ENCODE assay signal across 13 cellular contexts in the genomic region with DNA sequence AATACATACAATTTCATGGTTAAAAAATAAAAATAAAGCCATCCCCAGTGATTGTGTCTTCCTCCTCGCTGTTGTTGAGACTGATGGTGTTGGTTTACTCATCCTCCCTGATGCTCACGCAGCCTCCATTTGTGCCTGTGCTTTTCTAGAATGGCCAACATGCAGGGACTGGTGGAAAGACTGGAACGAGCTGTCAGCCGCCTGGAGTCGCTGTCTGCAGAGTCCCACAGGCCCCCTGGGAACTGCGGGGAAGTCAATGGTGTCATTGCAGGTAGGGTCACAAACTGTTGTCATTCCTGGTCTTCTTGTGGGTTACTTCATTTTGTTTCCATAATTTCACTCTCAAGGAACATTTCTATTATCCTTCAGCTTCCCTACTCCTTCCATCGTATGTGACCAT. TPM values are rescaled to one million over a fixed set of nuclear protein-coding genes. Genes with fewer than 3 reads are reported as not detected.
DNase-seq lines count a peak whose midpoint lies in the region; ATAC-seq and TF ChIP-seq lines count a peak whose summit lies in the region.
"Had no signal": no experiment of that assay in that cellular context is flagged by ENCODE, and none has a peak within 500 bp of the region (broad histone marks: within the 10 kb centered on the region; RNA-seq: fewer than 3 reads in every experiment).

No MANE protein-coding gene starts in this region.

- intact Hi-C loops in left ventricle myocardium superior (cut with micrococcal nuclease) = no loop called here

- H3K27me3 ChIP-seq in cardiac muscle cell = no peaks in the 10 kb centered on the region

- TF ChIP-seq CTCF in cardiac muscle cell (IDR thresholded peaks at IDR 0.05; ENCODE audit: low read depth, low read length) (no peak), endothelial cell (IDR thresholded peaks at IDR 0.05; ENCODE audit: unreplicated experiment) (no peak), osteocyte (IDR thresholded peaks at IDR 0.05) (no peak)

- H3K4me3 ChIP-seq in cardiac muscle cell = no peak overlapping the region

- H3K27ac ChIP-seq in cardiac muscle cell = peak overlapping the region; percentile 99
- H3K27ac ChIP-seq: 22Rv1 had no signal

- H3K4me1 ChIP-seq in cardiac muscle cell (ENCODE audit: low read depth) = peaks cover 47% of the 10 kb centered on the region

- H3K4me1 Mint-ChIP-seq in endothelial cell (ENCODE audit: unreplicated experiment) = peaks cover 9% of the 10 kb centered on the region
- H3K4me1 Mint-ChIP-seq in osteocyte (ENCODE audit: unreplicated experiment) = peaks cover 59% of the 10 kb centered on the region
- H3K4me1 Mint-ChIP-seq: CD4-positive, CD25-positive, alpha-beta regulatory T cell had no signal

- no peaks in the 10 kb centered on the region for H3K9me3 Mint-ChIP-seq in endothelial cell (ENCODE audit: unreplicated experiment)
- no peaks in the 10 kb centered on the region for H3K9me3 Mint-ChIP-seq in osteocyte (ENCODE audit: unreplicated experiment)

- H3K27ac Mint-ChIP-seq in endothelial cell (ENCODE audit: unreplicated experiment) (peak overlapping the region; percentile 53), osteocyte (ENCODE audit: unreplicated experiment) (peak overlapping the region; percentile 82)
- H3K27ac Mint-ChIP-seq: CD4-positive, CD25-positive, alpha-beta regulatory T cell had no signal

- H3K36me3 ChIP-seq in cardiac muscle cell = peaks cover 22% of the 10 kb centered on the region

- ATAC-seq in left ventricle myocardium superior (no peak), HG02970 (IDR thresholded peaks at IDR 0.05; ENCODE audit: low FRiP score, unreplicated experiment) (no peak)
- ATAC-seq: HCT116 had no signal

- no peak overlapping the region for H3K4me3 Mint-ChIP-seq in endothelial cell (ENCODE audit: unreplicated experiment)
- H3K4me3 Mint-ChIP-seq in osteocyte (ENCODE audit: unreplicated experiment) = no peak overlapping the region
- H3K4me3 Mint-ChIP-seq: CD4-positive, CD25-positive, alpha-beta regulatory T cell had no signal

- DNase-seq in cardiac muscle cell (ENCODE audit: low read depth in 1 of 2, low spot score in 1 of 2) (no peak), left ventricle myocardium superior (no peak), endothelial cell (ENCODE audit: low spot score) (no peak), osteocyte (ENCODE audit: extremely low spot score, unreplicated experiment) (no peak), NCI-H2107 treated with DMSO at 0.1 percent for 48 hours (lab: John Stamatoyannopoulos, UW; ENCODE audit: unreplicated experiment) (no peak), NCI-H748 (lab: John Stamatoyannopoulos, UW; ENCODE audit: unreplicated experiment) (no peak), NCI-H510A (lab: John Stamatoyannopoulos, UW) (no peak)
- DNase-seq: CD4-positive, CD25-positive, alpha-beta regulatory T cell; DMS53; GF-D8 had no signal

- H3K36me3 Mint-ChIP-seq in endothelial cell (ENCODE audit: low read depth, unreplicated experiment) (no peaks in the 10 kb centered on the region), osteocyte (ENCODE audit: unreplicated experiment) (peaks cover 25% of the 10 kb centered on the region)
- H3K36me3 Mint-ChIP-seq: CD4-positive, CD25-positive, alpha-beta regulatory T cell had no signal

- H3K27me3 Mint-ChIP-seq in endothelial cell (ENCODE audit: unreplicated experiment) (peaks cover 6% of the 10 kb centered on the region), osteocyte (ENCODE audit: unreplicated experiment) (no peaks in the 10 kb centered on the region)

- no peaks in the 10 kb centered on the region for H3K9me3 ChIP-seq in cardiac muscle cell (ENCODE audit: low read depth)

RNA-seq across cellular contexts. Expression of gene CAP2, which starts 28.0 kb away (rescaled TPM):
- total RNA-seq in cardiac muscle cell (95.7 and 106 TPM in 2 replicates), left ventricle myocardium superior (129 TPM), endothelial cell (ENCODE audit: unreplicated experiment) (4.4 TPM), osteocyte (71.8 and 83.6 TPM in 2 replicates)
- 262 and 328 TPM in 2 replicates for polyA plus RNA-seq in cardiac muscle cell
- total RNA-seq: CD4-positive, CD25-positive, alpha-beta regulatory T cell had no signal
- polyA plus RNA-seq: CD4-positive, CD25-positive, alpha-beta regulatory T cell had no signal

Comparison
In these comparisons a context has a peak if more than half of its experiments do, and no peak if none do; other contexts are left out.
1. RNA of gene CAP2, which starts 28.0 kb away (total RNA-seq): 129 TPM in left ventricle myocardium superior (single experiment), 95.7 to 106 TPM in cardiac muscle cell and 71.8 to 83.6 TPM in osteocyte; 4.4 TPM in endothelial cell (single experiment); every median in the first group is over 10 times any median in the second.